Comparison of ENCODE assay signal across 8 cellular contexts in the genomic region with DNA sequence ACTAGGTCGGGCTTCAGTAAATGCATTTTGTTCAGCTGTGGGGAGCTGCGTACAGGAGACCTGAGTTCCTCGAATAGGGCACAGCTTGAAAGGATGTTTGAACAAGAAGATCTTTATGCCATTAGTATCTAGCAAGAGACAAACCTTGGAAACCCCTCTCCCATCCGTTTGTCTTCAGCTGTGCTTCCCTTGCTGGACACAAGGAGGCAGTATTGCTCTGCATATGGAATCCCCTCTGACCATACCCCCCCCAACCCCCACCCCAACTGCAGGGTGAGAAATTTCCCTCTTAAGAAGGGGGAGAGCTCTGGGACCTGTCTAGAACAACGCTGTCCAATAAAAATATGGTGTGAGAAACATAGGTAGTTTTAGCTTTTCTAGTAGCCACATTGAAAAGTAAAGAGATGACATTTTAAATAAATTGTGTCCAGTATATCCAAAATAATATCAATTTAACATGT. TPM values are rescaled to one million over a fixed set of nuclear protein-coding genes. Genes with fewer than 3 reads are reported as not detected.
DNase-seq lines count a peak whose midpoint lies in the region; ATAC-seq and TF ChIP-seq lines count a peak whose summit lies in the region.

No MANE protein-coding gene starts in this region.

- no peak overlapping the region for H3K9ac ChIP-seq in parathyroid adenoma

- TF ChIP-seq CTCF in parathyroid adenoma (IDR thresholded peaks at IDR 0.05) (peak; percentile 67), upper lobe of left lung (IDR thresholded peaks at IDR 0.05) (peak; percentile 50 to 79 (median 60))

- H3K27ac ChIP-seq in SJCRH30 (no peak overlapping the region), parathyroid adenoma (no peak overlapping the region), upper lobe of left lung (no peak overlapping the region)

- H3K79me2 ChIP-seq in parathyroid adenoma = peaks cover 3% of the 10 kb centered on the region

- WGBS in upper lobe of left lung, 2 donors = 6 to 8% methylated on average over 5 of the region's 5 CpGs

- peak; percentile 46 for DNase-seq in DMS153 treated with DMSO at 0.1 percent for 48 hours (lab: John Stamatoyannopoulos, UW; ENCODE audit: unreplicated experiment)
- peak; percentile 79 to 81 for DNase-seq in Kasumi-1 (lab: John Stamatoyannopoulos, UW)
- peak; percentile 83 to 92 for DNase-seq in SJCRH30
- peak; percentile 71 for DNase-seq in activated naive CD4-positive, alpha-beta T cell treated with Interleukin-2 at 50 U/mL for 16 hours
- DNase-seq in globus pallidus (ENCODE audit: low spot score) = peak; percentile 33
- DNase-seq in upper lobe of left lung = peak in 1 of 2 donors; percentile 33

- TF ChIP-seq EP300 in upper lobe of left lung (IDR thresholded peaks at IDR 0.05) = no peak

- no peak for TF ChIP-seq POLR2A in upper lobe of left lung (IDR thresholded peaks at IDR 0.05)

- H3K27me3 ChIP-seq in SJCRH30 (no peaks in the 10 kb centered on the region), parathyroid adenoma (ENCODE audit: control insufficient read depth, insufficient read depth, low read length) (no peaks in the 10 kb centered on the region), upper lobe of left lung (no peaks in the 10 kb centered on the region)

- peak overlapping the region; percentile 64 for H3K4me2 ChIP-seq in parathyroid adenoma (ENCODE audit: low read length)

- H3K4me1 ChIP-seq in SJCRH30 = peaks cover 4% of the 10 kb centered on the region
- peaks cover 12% of the 10 kb centered on the region for H3K4me1 ChIP-seq in parathyroid adenoma
- H3K4me1 ChIP-seq in upper lobe of left lung = peaks cover 18 to 30% (median 22%) of the 10 kb centered on the region in 4 donors

- no peaks in the 10 kb centered on the region for H3K9me3 ChIP-seq in SJCRH30 (replicated peaks)
- no peaks in the 10 kb centered on the region for H3K9me3 ChIP-seq in parathyroid adenoma (ENCODE audit: control insufficient read depth, low read length)
- no peaks in the 10 kb centered on the region for H3K9me3 ChIP-seq in upper lobe of left lung

- H3K36me3 ChIP-seq in SJCRH30 (no peaks in the 10 kb centered on the region), parathyroid adenoma (ENCODE audit: control insufficient read depth, insufficient read depth, low read length) (no peaks in the 10 kb centered on the region), upper lobe of left lung (no peaks in the 10 kb centered on the region)

- H2AFZ ChIP-seq in parathyroid adenoma = no peak overlapping the region

- H3K4me3 ChIP-seq in SJCRH30 (peak overlapping the region; percentile 83), parathyroid adenoma (ENCODE audit: low read depth, low read length) (peak overlapping the region; percentile 60), upper lobe of left lung (peak overlapping the region; percentile 8 to 100 (median 88))

- ATAC-seq in upper lobe of left lung (ENCODE audit: low FRiP score in 2 of 2) (peak in 1 of 2 donors; percentile 57), GM21381 (IDR thresholded peaks at IDR 0.05; ENCODE audit: unreplicated experiment) (no peak)

RNA-seq across cellular contexts. Expression of a gene that starts 1.6 kb away (rescaled TPM):
- 5.1 and 6.0 TPM in 2 replicates for total RNA-seq in SJCRH30 (2014; rRNA removed; shearing (Covaris generic))
- total RNA-seq in upper lobe of left lung = 1 to 10 TPM; 3.1 to 9.4 (median 8.1) TPM

RNA-seq across cellular contexts. Expression of a gene that starts 11.3 kb away (rescaled TPM):
- 13.7 and 18.1 TPM in 2 replicates for total RNA-seq in SJCRH30 (2014; rRNA removed; shearing (Covaris generic))
- total RNA-seq in upper lobe of left lung = 1 to 10 TPM; 3.6 to 7.5 (median 4.9) TPM

RNA-seq across cellular contexts. Expression of a gene that starts 58.2 kb away (rescaled TPM):
- 70.8 and 81.9 TPM in 2 replicates for total RNA-seq in SJCRH30 (2014; rRNA removed; shearing (Covaris generic))
- 100 to 1,000 TPM in 1 of 6 donors, 10 to 100 TPM in 5; 36.8 to 101 (median 70.0) TPM for total RNA-seq in upper lobe of left lung
